Comparison of ENCODE assay signal across 8 cellular contexts in genomic region chr7:74657692-74658170, GRCh38. TPM values are rescaled to one million over a fixed set of nuclear protein-coding genes. Genes with fewer than 3 reads are reported as not detected.
DNase-seq lines count a peak whose midpoint lies in the region; ATAC-seq and TF ChIP-seq lines count a peak whose summit lies in the region.

Gene GTF2I, plus strand, starts transcription at chr7:74657718. Its CDS starts 31,411 bp downstream, at chr7:74689129.

- in situ Hi-C loops in ACHN (cut with HindIII; ENCODE audit: low pct_ligation_motif_present, low pct_unique_long_range_greater_than_20kb, low sequenced_read_pairs), result no loop called here

- H3K4me3 Mint-ChIP-seq in activated B cell treated with CpG ODN at 0.5 μM for 24 hours (peak within 1 kb of the TSS; percentile 94), nephron (peak within 1 kb of the TSS; percentile 93 to 95 (median 95))

- ATAC-seq in GM19025 (IDR thresholded peaks at IDR 0.05; ENCODE audit: low read depth, unreplicated experiment), result peak; percentile 6
- ATAC-seq in HG03159 (IDR thresholded peaks at IDR 0.05; ENCODE audit: unreplicated experiment), result peak; percentile 14
- ATAC-seq in activated B cell treated with CpG ODN at 0.5 μM for 24 hours (ENCODE audit: low read depth), result peak; percentile 11

- no peaks in the 10 kb centered on the region for H3K36me3 ChIP-seq in esophagus (ENCODE audit: control insufficient read depth in 2 of 2, insufficient read depth in 2 of 2, low read length in 1 of 2)

- H3K9me3 ChIP-seq in esophagus (ENCODE audit: control insufficient read depth in 2 of 2, insufficient read depth in 1 of 2, low read depth in 1 of 2, low read length in 1 of 2), result no peaks in the 10 kb centered on the region

- H3K9me3 Mint-ChIP-seq in activated B cell treated with CpG ODN at 0.5 μM for 24 hours (no peaks in the 10 kb centered on the region), nephron (no peaks in the 10 kb centered on the region)

- no peaks in the 10 kb centered on the region for H3K27me3 ChIP-seq in esophagus (ENCODE audit: control insufficient read depth in 1 of 2, insufficient read depth in 2 of 2, low read length in 2 of 2)

- peaks cover 3 to 5% of the 10 kb centered on the region in 2 donors for H3K4me1 ChIP-seq in esophagus (ENCODE audit: control insufficient read depth in 2 of 2, insufficient read depth in 2 of 2, low read length in 1 of 2)

- H3K27ac ChIP-seq in esophagus (ENCODE audit: low read depth in 2 of 2, low read length in 1 of 2), result peak within 1 kb of the TSS; percentile 97 to 99

- TF ChIP-seq CTCF in activated B cell treated with CpG ODN at 0.5 μM for 24 hours (IDR thresholded peaks at IDR 0.05) (no peak), nephron (IDR thresholded peaks at IDR 0.05; ENCODE audit: unreplicated experiment in 3 of 3) (peak in 1 of 3 experiments; percentile 3)

- H3K36me3 Mint-ChIP-seq in activated B cell treated with CpG ODN at 0.5 μM for 24 hours (ENCODE audit: low read depth), result peaks cover 11% of the 10 kb centered on the region
- peaks cover 21% of the 10 kb centered on the region for H3K36me3 Mint-ChIP-seq in nephron (ENCODE audit: low read depth)

- POLR2A ChIA-PET in activated B cell treated with CpG ODN at 0.5 μM for 24 hours (lab: Charles Lee), result interaction anchor here (0.6 to 3.2 kb wide), 12 partner anchors 8 to 433 kb away, joined by 3 to 19 read pairs (median 7); no protein-coding TSS in a partner anchor

- peaks cover 59% of the 10 kb centered on the region for H3K4me1 Mint-ChIP-seq in activated B cell treated with CpG ODN at 0.5 μM for 24 hours
- peaks cover 45% of the 10 kb centered on the region for H3K4me1 Mint-ChIP-seq in nephron

- intact Hi-C loops in activated B cell treated with CpG ODN at 0.5 μM for 24 hours (cut with micrococcal nuclease), result loop anchor here (1.0 to 10.0 kb wide), 7 partner anchors 8 to 1135 kb away; partner anchors contain the start of genes BAZ1B, CLIP2 and GTF2IRD1

- H3K27me3 Mint-ChIP-seq in activated B cell treated with CpG ODN at 0.5 μM for 24 hours, result no peaks in the 10 kb centered on the region
- no peaks in the 10 kb centered on the region for H3K27me3 Mint-ChIP-seq in nephron (ENCODE audit: low read depth)

- CTCF ChIA-PET in activated B cell treated with CpG ODN at 0.5 μM for 24 hours (lab: Charles Lee), result no interaction called here

- peak within 1 kb of the TSS; percentile 97 for H3K27ac Mint-ChIP-seq in activated B cell treated with CpG ODN at 0.5 μM for 24 hours
- H3K27ac Mint-ChIP-seq in nephron, result peak within 1 kb of the TSS; percentile 99

- peak within 1 kb of the TSS; percentile 67 to 99 for H3K4me3 ChIP-seq in esophagus (ENCODE audit: low read depth in 1 of 2, low read length in 2 of 2)

- DNase-seq in ACHN, result peak; percentile 60
- DNase-seq in activated B cell treated with CpG ODN at 0.5 μM for 24 hours, result no peak
- no peak for DNase-seq in NCI-H510A treated with DMSO at 0.1 percent for 48 hours (lab: John Stamatoyannopoulos, UW)
- DNase-seq in effector CD4-positive, alpha-beta T cell, result no peak

- WGBS in esophagus, 2 donors, result 0% methylated on average over 32 to 56 of the region's 56 CpGs

RNA-seq across cellular contexts. Expression of gene GTF2I, which starts in this region (rescaled TPM):
- 266 and 299 TPM in 2 replicates for total RNA-seq in activated B cell treated with CpG ODN at 0.5 μM for 24 hours
- 10 to 100 TPM; 33.5 to 40.9 TPM for polyA plus RNA-seq in esophagus
